ENCODE assay signal across 11 cellular contexts in genomic region chr13:60583196-60583908, GRCh38.
DNase-seq lines count a peak whose midpoint lies in the region; ATAC-seq and TF ChIP-seq lines count a peak whose summit lies in the region.
"Had no signal": no experiment of that assay in that cellular context is flagged by ENCODE, and none has a peak within 500 bp of the region (broad histone marks: within the 10 kb centered on the region; RNA-seq: fewer than 3 reads in every experiment).

No MANE protein-coding gene starts in this region.

- peak overlapping the region; percentile 72 for H3K27ac ChIP-seq in fibroblast of lung (ENCODE audit: insufficient read depth, low read length)
- peak overlapping the region in 3 of 4 donors; percentile 1 to 59 (median 38) for H3K27ac ChIP-seq in gastrocnemius medialis
- H3K27ac ChIP-seq: spleen had no signal

- H3K27me3 ChIP-seq in fibroblast of lung (ENCODE audit: control insufficient read depth, insufficient read depth, low read length): no peaks in the 10 kb centered on the region
- H3K27me3 ChIP-seq in gastrocnemius medialis: no peaks in the 10 kb centered on the region
- H3K27me3 ChIP-seq: spleen had no signal

- no peak overlapping the region for H3K9ac ChIP-seq in fibroblast of lung (ENCODE audit: insufficient read depth, low read length)

- H4K20me1 ChIP-seq in fibroblast of lung (ENCODE audit: control insufficient read depth, extremely low read depth, insufficient read depth, low read length): no peaks in the 10 kb centered on the region

- H2AFZ ChIP-seq in fibroblast of lung (ENCODE audit: low read length): peak overlapping the region; percentile 52

- H3K4me2 ChIP-seq in fibroblast of lung (ENCODE audit: extremely low read depth, insufficient read depth, low read length): no peak overlapping the region

- H3K79me2 ChIP-seq in fibroblast of lung (ENCODE audit: control insufficient read depth, insufficient read depth, low read length): no peaks in the 10 kb centered on the region

- ATAC-seq in gastrocnemius medialis (peak; percentile 61 to 75), HG02623 (IDR thresholded peaks at IDR 0.05; ENCODE audit: unreplicated experiment) (no peak)

- peaks cover 3% of the 10 kb centered on the region for H3K4me1 ChIP-seq in fibroblast of lung (ENCODE audit: control insufficient read depth, extremely low read depth, insufficient read depth, low read length)
- H3K4me1 ChIP-seq in gastrocnemius medialis: no peaks in the 10 kb centered on the region
- H3K4me1 ChIP-seq: spleen had no signal

- in situ Hi-C loops in gastrocnemius medialis (cut with MboI; ENCODE audit: low sequenced_read_pairs in 4 of 4): no loop called here

- TF ChIP-seq CTCF in fibroblast of lung (conservative IDR thresholded peaks at IDR 0.05 in 1 of 2, IDR thresholded peaks at IDR 0.05 in 1 of 2; ENCODE audit: low read depth in 1 of 2, low read length in 2 of 2): peak in 1 of 2 donors; percentile 46
- TF ChIP-seq CTCF in gastrocnemius medialis (IDR thresholded peaks at IDR 0.05 in 4 of 5, conservative IDR thresholded peaks at IDR 0.05 in 1 of 5): no peak

- intact Hi-C loops in gastrocnemius medialis (cut with DNase I; ENCODE audit: low total_unique reads): no loop called here

- H3K4me3 ChIP-seq in fibroblast of lung (replicated peaks in 1 of 4; ENCODE audit: control extremely low read depth in 1 of 4, insufficient read depth in 1 of 4, low read depth in 3 of 4, low read length in 4 of 4) (peak overlapping the region in 1 of 4 experiments; percentile 4), gastrocnemius medialis (no peak overlapping the region)
- H3K4me3 ChIP-seq: spleen had no signal

- H3K9me3 ChIP-seq in fibroblast of lung (ENCODE audit: control insufficient read depth, insufficient read depth, low read depth, low read length) (no peaks in the 10 kb centered on the region), gastrocnemius medialis (no peaks in the 10 kb centered on the region)

- TF ChIP-seq POLR2A in gastrocnemius medialis (IDR thresholded peaks at IDR 0.05): no peak

- DNase-seq in GM04503 (ENCODE audit: low read depth) (peak; percentile 77), NCI-H226 (peak; percentile 10), fibroblast of lung (ENCODE audit: low read depth in 2 of 2) (peak; percentile 59 to 85), gastrocnemius medialis (peak in 1 of 2 donors; percentile 45), NCI-H1417 treated with DMSO at 0.1 percent for 48 hours (lab: John Stamatoyannopoulos, UW) (no peak), Ammon's horn (ENCODE audit: low spot score) (no peak)
- DNase-seq in activated CD4-positive, alpha-beta T cell treated with anti-CD3 and anti-CD28 coated beads, Interleukin-2, amount 50 U/mL, for 48 hours: no peak
- DNase-seq: DMS79 treated with DMSO at 0.1 percent for 48 hours, midbrain, spleen had no signal

- H3K36me3 ChIP-seq in fibroblast of lung (ENCODE audit: control insufficient read depth, insufficient read depth, low read length) (no peaks in the 10 kb centered on the region), gastrocnemius medialis (no peaks in the 10 kb centered on the region)
- H3K36me3 ChIP-seq: spleen had no signal

Comparison
In these comparisons a context has a peak if more than half of its experiments do, and no peak if none do; other contexts are left out.
1. DNase-seq: peak in GM04503 (single experiment), NCI-H226 (single experiment) and fibroblast of lung (2 of 2); none in NCI-H1417 treated with DMSO at 0.1 percent for 48 hours (single experiment), Ammon's horn (single experiment) and activated CD4-positive, alpha-beta T cell treated with anti-CD3 and anti-CD28 coated beads, Interleukin-2, amount 50 U/mL, for 48 hours (0 of 2).